ENCODE assay signal across 1 cellular context in the genomic region with DNA sequence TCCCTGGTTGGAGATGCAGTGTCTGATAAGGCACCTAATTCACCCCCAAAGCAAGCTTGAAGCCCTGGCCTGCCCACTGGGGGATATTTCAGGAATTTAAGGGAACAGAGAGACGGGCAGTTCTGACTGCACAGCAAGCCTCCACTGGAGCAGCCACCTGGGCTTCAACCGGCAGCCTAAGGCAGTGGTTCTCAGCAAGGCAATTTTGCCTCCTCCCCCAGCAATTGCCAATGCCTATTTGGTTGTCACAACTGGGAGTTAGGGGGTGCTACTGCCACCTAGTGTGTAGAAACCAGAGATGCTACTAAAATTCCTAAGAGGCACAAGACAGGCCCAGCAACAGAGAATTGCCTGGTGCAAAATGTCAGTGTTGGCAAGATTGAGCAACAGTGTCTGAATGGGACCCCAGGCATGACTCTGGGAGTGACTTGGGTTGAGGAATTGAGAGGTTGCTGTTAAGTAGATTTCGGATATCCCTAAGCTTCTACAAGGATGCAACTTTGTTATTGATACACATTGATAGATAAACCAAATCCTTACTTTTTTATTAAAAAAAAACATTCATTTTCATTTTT.
TF ChIP-seq lines count a peak whose summit lies in the region.

No MANE protein-coding gene starts in this region.

TF ChIP-seq in SK-N-SH, 30 proteins besides CTCF, POLR2A, EP300 and RAD21 (continued from another document):
- TF ChIP-seq, protein P1, sequence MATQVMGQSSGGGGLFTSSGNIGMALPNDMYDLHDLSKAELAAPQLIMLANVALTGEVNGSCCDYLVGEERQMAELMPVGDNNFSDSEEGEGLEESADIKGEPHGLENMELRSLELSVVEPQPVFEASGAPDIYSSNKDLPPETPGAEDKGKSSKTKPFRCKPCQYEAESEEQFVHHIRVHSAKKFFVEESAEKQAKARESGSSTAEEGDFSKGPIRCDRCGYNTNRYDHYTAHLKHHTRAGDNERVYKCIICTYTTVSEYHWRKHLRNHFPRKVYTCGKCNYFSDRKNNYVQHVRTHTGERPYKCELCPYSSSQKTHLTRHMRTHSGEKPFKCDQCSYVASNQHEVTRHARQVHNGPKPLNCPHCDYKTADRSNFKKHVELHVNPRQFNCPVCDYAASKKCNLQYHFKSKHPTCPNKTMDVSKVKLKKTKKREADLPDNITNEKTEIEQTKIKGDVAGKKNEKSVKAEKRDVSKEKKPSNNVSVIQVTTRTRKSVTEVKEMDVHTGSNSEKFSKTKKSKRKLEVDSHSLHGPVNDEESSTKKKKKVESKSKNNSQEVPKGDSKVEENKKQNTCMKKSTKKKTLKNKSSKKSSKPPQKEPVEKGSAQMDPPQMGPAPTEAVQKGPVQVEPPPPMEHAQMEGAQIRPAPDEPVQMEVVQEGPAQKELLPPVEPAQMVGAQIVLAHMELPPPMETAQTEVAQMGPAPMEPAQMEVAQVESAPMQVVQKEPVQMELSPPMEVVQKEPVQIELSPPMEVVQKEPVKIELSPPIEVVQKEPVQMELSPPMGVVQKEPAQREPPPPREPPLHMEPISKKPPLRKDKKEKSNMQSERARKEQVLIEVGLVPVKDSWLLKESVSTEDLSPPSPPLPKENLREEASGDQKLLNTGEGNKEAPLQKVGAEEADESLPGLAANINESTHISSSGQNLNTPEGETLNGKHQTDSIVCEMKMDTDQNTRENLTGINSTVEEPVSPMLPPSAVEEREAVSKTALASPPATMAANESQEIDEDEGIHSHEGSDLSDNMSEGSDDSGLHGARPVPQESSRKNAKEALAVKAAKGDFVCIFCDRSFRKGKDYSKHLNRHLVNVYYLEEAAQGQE (IDR thresholded peaks at IDR 0.05; ENCODE audit: low read depth, low read length), result no peak
- TF ChIP-seq, protein P2, sequence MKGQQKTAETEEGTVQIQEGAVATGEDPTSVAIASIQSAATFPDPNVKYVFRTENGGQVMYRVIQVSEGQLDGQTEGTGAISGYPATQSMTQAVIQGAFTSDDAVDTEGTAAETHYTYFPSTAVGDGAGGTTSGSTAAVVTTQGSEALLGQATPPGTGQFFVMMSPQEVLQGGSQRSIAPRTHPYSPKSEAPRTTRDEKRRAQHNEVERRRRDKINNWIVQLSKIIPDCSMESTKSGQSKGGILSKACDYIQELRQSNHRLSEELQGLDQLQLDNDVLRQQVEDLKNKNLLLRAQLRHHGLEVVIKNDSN (IDR thresholded peaks at IDR 0.05; ENCODE audit: borderline replicate concordance, low read depth), result no peak
- TF ChIP-seq MXI1 (IDR thresholded peaks at IDR 0.05; ENCODE audit: low read depth, low read length) (no peak), NFIC (IDR thresholded peaks at IDR 0.05; ENCODE audit: borderline replicate concordance) (no peak), GABPA (IDR thresholded peaks at IDR 0.05; ENCODE audit: low read depth) (no peak), RCOR1 (IDR thresholded peaks at IDR 0.05; ENCODE audit: low read length) (no peak), TAF1 (IDR thresholded peaks at IDR 0.05; ENCODE audit: borderline replicate concordance, low read depth, low read length) (no peak)
- TF ChIP-seq, protein P3, sequence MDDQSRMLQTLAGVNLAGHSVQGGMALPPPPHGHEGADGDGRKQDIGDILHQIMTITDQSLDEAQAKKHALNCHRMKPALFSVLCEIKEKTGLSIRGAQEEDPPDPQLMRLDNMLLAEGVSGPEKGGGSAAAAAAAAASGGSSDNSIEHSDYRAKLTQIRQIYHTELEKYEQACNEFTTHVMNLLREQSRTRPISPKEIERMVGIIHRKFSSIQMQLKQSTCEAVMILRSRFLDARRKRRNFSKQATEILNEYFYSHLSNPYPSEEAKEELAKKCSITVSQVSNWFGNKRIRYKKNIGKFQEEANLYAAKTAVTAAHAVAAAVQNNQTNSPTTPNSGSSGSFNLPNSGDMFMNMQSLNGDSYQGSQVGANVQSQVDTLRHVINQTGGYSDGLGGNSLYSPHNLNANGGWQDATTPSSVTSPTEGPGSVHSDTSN (IDR thresholded peaks at IDR 0.05), result no peak
